In the genomic region with DNA sequence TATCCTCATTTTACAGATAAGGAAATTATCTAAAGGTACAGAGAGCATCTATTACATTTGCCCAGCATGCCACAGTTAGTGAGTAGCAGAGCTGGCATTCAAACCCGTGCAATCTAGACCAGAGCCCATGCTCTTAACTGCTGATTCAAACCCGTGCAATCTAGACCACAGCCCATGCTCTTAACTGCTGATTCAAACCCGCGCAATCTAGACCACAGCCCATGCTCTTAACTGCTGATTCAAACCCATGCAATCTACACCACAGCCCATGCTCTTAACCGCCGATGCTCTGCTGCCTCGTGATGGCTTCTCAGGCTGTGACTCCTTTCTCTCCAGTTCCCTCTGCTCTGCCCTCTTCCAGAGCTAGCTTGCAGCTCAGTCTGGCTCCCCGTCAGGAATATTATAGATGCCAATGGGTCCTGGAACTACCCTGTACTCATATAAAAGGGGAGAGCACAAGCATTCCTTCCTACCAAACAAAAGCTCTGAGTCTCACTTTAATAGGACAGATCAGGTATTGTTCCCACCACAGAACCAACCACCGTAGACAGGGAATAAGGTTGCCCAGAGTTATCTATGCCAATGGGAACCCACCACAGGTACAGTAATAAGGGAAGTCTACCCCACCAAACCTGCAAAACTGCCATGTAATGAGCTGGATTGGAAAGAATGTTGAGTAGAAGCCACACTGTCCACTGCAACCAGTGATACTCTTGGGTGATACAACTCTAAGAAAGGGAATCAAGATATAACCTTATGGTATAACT, we compare ENCODE assay signal across 9 cellular contexts.
A peak's percentile ranks its signal among the peaks of the same experiment; 100 is the strongest.
DNase-seq lines count a peak whose midpoint lies in the region; ATAC-seq and TF ChIP-seq lines count a peak whose summit lies in the region.
"Had no signal": no experiment of that assay in that cellular context is flagged by ENCODE, and none has a peak within 500 bp of the region (broad histone marks: within the 10 kb centered on the region; RNA-seq: fewer than 3 reads in every experiment).

No MANE protein-coding gene starts in this region.

- TF ChIP-seq CTCF in GM23338 (conservative IDR thresholded peaks at IDR 0.05; ENCODE audit: low read depth in 2 of 2) (no peak), foreskin keratinocyte (conservative IDR thresholded peaks at IDR 0.05) (no peak)

- H4K20me1 ChIP-seq in GM23338 (replicated peaks; ENCODE audit: insufficient read depth): no peaks in the 10 kb centered on the region

- H3K4me3 Mint-ChIP-seq in GM23338: no peak overlapping the region; the same call in 2 of the 3 replicates

- H3K4me2 ChIP-seq in GM23338: peak overlapping the region; percentile 28; the same call in 1 of the 2 replicates

- H3K27me3 ChIP-seq in ACC112 (ENCODE audit: insufficient read depth, low read length) (no peaks in the 10 kb centered on the region), GM23338 (ENCODE audit: insufficient read depth) (no peaks in the 10 kb centered on the region), foreskin keratinocyte (no peaks in the 10 kb centered on the region)

- no peaks in the 10 kb centered on the region for H3K9me2 ChIP-seq in GM23338 (ENCODE audit: insufficient read depth)

- H3K4me3 ChIP-seq in ACC112 (ENCODE audit: low read depth, low read length) (no peak overlapping the region), GM23338 (no peak overlapping the region)

- peaks cover 1% of the 10 kb centered on the region for H3K27me3 Mint-ChIP-seq in GM23338 (ENCODE audit: insufficient read depth, low read depth, poor library complexity)

- no peaks in the 10 kb centered on the region; the same call in 1 of the 2 replicates for H3K36me3 ChIP-seq in ACC112 (ENCODE audit: insufficient read depth, low read length)
- no peaks in the 10 kb centered on the region for H3K36me3 ChIP-seq in GM23338 (ENCODE audit: insufficient read depth)

- H3F3A ChIP-seq in GM23338 (replicated peaks; ENCODE audit: low read depth): no peaks in the 10 kb centered on the region

- H3K36me3 Mint-ChIP-seq in GM23338 (ENCODE audit: low read depth): no peaks in the 10 kb centered on the region; the same call in 2 of the 3 replicates

- peaks cover 39% of the 10 kb centered on the region for H3K4me1 Mint-ChIP-seq in GM23338

- H3K27ac ChIP-seq in ACC112 (ENCODE audit: low read depth, low read length) (peak overlapping the region; percentile 71), GM23338 (ENCODE audit: low read depth) (peak overlapping the region; percentile 57), foreskin keratinocyte (peak overlapping the region; percentile 21)

- H3K27ac Mint-ChIP-seq in GM23338: peak overlapping the region; percentile 80

- H3K79me2 ChIP-seq in ACC112 (ENCODE audit: control insufficient read depth, insufficient read depth, low read length, unreplicated experiment) (peaks cover 4% of the 10 kb centered on the region), GM23338 (replicated peaks; ENCODE audit: insufficient read depth) (peaks cover 13% of the 10 kb centered on the region; the same call in 1 of the 2 replicates)

- DNase-seq in GM23338 (ENCODE audit: low spot score) (peak; percentile 17), T1000 (lab: John Stamatoyannopoulos, UW) (peak; percentile 52), foreskin keratinocyte (peak; percentile 91 to 97), NCI-H2107 (lab: John Stamatoyannopoulos, UW) (no peak), mesenteric fat pad (ENCODE audit: low spot score) (no peak), NCI-H2227 (lab: John Stamatoyannopoulos, UW; ENCODE audit: unreplicated experiment) (no peak)
- DNase-seq: dermis blood vessel endothelial cell had no signal

- H2AFZ ChIP-seq in ACC112 (ENCODE audit: low read length, unreplicated experiment) (no peak overlapping the region), GM23338 (no peak overlapping the region)

- peak; percentile 69 for ATAC-seq in GM23338
- peak; percentile 63 for ATAC-seq in foreskin keratinocyte
- no peak for ATAC-seq in GM18861 (IDR thresholded peaks at IDR 0.05; ENCODE audit: unreplicated experiment)

- H3K9me3 Mint-ChIP-seq in GM23338: no peaks in the 10 kb centered on the region; the same call in 2 of the 3 replicates

- H3K4me1 ChIP-seq in ACC112 (ENCODE audit: control insufficient read depth, insufficient read depth, low read length, unreplicated experiment): peaks cover 8% of the 10 kb centered on the region
- peaks cover 15% of the 10 kb centered on the region for H3K4me1 ChIP-seq in GM23338 (ENCODE audit: insufficient read depth)
- peaks cover 31% of the 10 kb centered on the region for H3K4me1 ChIP-seq in foreskin keratinocyte

TF ChIP-seq in GM23338, 12 proteins besides CTCF, POLR2A, EP300 and RAD21:
- TF ChIP-seq NANOG (IDR thresholded peaks at IDR 0.05; ENCODE audit: borderline replicate concordance) (no peak), ZNF114 (CRISPR knock-in tag; IDR thresholded peaks at IDR 0.05) (no peak), POLR2AphosphoS5 (IDR thresholded peaks at IDR 0.05; ENCODE audit: low read depth) (no peak)
- TF ChIP-seq, protein P1, sequence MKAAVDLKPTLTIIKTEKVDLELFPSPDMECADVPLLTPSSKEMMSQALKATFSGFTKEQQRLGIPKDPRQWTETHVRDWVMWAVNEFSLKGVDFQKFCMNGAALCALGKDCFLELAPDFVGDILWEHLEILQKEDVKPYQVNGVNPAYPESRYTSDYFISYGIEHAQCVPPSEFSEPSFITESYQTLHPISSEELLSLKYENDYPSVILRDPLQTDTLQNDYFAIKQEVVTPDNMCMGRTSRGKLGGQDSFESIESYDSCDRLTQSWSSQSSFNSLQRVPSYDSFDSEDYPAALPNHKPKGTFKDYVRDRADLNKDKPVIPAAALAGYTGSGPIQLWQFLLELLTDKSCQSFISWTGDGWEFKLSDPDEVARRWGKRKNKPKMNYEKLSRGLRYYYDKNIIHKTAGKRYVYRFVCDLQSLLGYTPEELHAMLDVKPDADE (IDR thresholded peaks at IDR 0.05): no peak
- TF ChIP-seq, protein P2, sequence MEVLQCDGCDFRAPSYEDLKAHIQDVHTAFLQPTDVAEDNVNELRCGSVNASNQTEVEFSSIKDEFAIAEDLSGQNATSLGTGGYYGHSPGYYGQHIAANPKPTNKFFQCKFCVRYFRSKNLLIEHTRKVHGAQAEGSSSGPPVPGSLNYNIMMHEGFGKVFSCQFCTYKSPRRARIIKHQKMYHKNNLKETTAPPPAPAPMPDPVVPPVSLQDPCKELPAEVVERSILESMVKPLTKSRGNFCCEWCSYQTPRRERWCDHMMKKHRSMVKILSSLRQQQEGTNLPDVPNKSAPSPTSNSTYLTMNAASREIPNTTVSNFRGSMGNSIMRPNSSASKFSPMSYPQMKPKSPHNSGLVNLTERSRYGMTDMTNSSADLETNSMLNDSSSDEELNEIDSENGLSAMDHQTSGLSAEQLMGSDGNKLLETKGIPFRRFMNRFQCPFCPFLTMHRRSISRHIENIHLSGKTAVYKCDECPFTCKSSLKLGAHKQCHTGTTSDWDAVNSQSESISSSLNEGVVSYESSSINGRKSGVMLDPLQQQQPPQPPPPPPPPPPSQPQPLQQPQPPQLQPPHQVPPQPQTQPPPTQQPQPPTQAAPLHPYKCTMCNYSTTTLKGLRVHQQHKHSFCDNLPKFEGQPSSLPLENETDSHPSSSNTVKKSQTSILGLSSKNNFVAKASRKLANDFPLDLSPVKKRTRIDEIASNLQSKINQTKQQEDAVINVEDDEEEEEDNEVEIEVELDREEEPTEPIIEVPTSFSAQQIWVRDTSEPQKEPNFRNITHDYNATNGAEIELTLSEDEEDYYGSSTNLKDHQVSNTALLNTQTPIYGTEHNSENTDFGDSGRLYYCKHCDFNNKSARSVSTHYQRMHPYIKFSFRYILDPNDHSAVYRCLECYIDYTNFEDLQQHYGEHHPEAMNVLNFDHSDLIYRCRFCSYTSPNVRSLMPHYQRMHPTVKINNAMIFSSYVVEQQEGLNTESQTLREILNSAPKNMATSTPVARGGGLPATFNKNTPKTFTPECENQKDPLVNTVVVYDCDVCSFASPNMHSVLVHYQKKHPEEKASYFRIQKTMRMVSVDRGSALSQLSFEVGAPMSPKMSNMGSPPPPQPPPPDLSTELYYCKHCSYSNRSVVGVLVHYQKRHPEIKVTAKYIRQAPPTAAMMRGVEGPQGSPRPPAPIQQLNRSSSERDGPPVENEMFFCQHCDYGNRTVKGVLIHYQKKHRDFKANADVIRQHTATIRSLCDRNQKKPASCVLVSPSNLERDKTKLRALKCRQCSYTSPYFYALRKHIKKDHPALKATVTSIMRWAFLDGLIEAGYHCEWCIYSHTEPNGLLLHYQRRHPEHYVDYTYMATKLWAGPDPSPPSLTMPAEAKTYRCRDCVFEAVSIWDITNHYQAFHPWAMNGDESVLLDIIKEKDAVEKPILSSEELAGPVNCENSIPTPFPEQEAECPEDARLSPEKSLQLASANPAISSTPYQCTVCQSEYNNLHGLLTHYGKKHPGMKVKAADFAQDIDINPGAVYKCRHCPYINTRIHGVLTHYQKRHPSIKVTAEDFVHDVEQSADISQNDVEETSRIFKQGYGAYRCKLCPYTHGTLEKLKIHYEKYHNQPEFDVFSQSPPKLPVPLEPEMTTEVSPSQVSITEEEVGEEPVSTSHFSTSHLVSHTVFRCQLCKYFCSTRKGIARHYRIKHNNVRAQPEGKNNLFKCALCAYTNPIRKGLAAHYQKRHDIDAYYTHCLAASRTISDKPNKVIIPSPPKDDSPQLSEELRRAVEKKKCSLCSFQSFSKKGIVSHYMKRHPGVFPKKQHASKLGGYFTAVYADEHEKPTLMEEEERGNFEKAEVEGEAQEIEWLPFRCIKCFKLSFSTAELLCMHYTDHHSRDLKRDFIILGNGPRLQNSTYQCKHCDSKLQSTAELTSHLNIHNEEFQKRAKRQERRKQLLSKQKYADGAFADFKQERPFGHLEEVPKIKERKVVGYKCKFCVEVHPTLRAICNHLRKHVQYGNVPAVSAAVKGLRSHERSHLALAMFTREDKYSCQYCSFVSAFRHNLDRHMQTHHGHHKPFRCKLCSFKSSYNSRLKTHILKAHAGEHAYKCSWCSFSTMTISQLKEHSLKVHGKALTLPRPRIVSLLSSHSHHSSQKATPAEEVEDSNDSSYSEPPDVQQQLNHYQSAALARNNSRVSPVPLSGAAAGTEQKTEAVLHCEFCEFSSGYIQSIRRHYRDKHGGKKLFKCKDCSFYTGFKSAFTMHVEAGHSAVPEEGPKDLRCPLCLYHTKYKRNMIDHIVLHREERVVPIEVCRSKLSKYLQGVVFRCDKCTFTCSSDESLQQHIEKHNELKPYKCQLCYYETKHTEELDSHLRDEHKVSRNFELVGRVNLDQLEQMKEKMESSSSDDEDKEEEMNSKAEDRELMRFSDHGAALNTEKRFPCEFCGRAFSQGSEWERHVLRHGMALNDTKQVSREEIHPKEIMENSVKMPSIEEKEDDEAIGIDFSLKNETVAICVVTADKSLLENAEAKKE (CRISPR knock-in tag; IDR thresholded peaks at IDR 0.05): no peak
TF ChIP-seq in GM23338: peak in this region for 0.

Comparison
In these comparisons a context has a peak if more than half of its experiments do, and no peak if none do; other contexts are left out.
1. H3K27ac ChIP-seq: peak in every context shown above with its lines; median percentile 71 in ACC112; 57 in GM23338; 21 in foreskin keratinocyte.
2. DNase-seq: peak in GM23338 (single experiment), T1000 (single experiment) and foreskin keratinocyte (2 of 2); none in NCI-H2107 (single experiment), mesenteric fat pad (single experiment) and NCI-H2227 (single experiment).